Comparison of ENCODE assay signal across 22 cellular contexts in the genomic region with DNA sequence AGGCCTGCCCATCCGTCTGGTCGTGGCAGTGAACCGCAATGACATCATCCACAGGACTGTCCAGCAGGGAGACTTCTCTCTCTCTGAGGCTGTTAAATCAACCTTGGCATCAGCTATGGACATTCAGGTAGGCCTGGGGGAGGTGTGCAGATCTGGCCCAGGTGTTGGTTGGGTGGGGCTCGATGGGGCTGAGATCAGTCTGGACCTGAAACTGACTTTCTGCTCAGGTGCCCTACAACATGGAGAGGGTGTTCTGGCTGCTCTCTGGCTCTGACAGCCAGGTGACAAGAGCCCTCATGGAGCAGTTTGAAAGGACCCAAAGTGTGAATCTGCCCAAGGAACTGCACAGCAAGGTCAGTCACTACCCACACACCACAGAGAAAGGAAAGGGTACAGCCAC. TPM values are rescaled to one million over a fixed set of nuclear protein-coding genes. Genes with fewer than 3 reads are reported as not detected.
A peak's percentile ranks its signal among the peaks of the same experiment; 100 is the strongest.
DNase-seq lines count a peak whose midpoint lies in the region; ATAC-seq, FAIRE-seq and TF ChIP-seq lines count a peak whose summit lies in the region.
"Had no signal": no experiment of that assay in that cellular context is flagged by ENCODE, and none has a peak within 500 bp of the region (broad histone marks: within the 10 kb centered on the region; RNA-seq: fewer than 3 reads in every experiment).

No MANE protein-coding gene starts in this region.

- no peaks in the 10 kb centered on the region for H4K20me1 ChIP-seq in HepG2 (ENCODE audit: insufficient read depth, low read length)
- H4K20me1 ChIP-seq: BLaER1 treated with 17β-estradiol and CSF1 and Interleukin-3, amounts not matched to agents 10 nM and 100 nM had no signal

- H3K4me3 Mint-ChIP-seq in progenitor cell of endocrine pancreas (ENCODE audit: low read depth), result no peak overlapping the region
- H3K4me3 Mint-ChIP-seq: CD8-positive, alpha-beta T cell; H9 had no signal

- H2AFZ ChIP-seq in HepG2 (ENCODE audit: low read length), result no peak overlapping the region

- in situ Hi-C loops in HepG2 (cut with HindIII; ENCODE audit: extremely low pct_ligation_motif_present, low pct_unique_long_range_greater_than_20kb), result no loop called here

- no peak for TF ChIP-seq RAD21 in HepG2 (CRISPR knock-in tag; IDR thresholded peaks at IDR 0.05)

- DNase-seq in HepG2 (ENCODE audit: low spot score) (no peak), right lobe of liver (no peak), M059J (ENCODE audit: low read depth) (peak; percentile 6), bronchial epithelial cell (ENCODE audit: low read depth) (no peak), urothelium cell line (ENCODE audit: low spot score) (no peak), progenitor cell of endocrine pancreas (ENCODE audit: low spot score, unreplicated experiment) (no peak)
- DNase-seq in activated effector memory CD4-positive, alpha-beta T cell treated with anti-CD3 and anti-CD28 coated beads, Interleukin-2, amount 50 U/mL, for 16 hours, result no peak
- no peak for DNase-seq in activated CD4-positive, alpha-beta T cell treated with anti-CD3 and anti-CD28 coated beads for 4 hours
- DNase-seq: 8988T; CD8-positive, alpha-beta T cell; DMS 273 treated with DMSO at 0.1 percent for 48 hours; DMS53; DND-41; EL; H9 had no signal

- 67% methylated on average over 4 of the region's 4 CpGs for WGBS in HepG2 (ENCODE audit: low lambda C conversion rate)
- WGBS in right lobe of liver (ENCODE audit: insufficient coverage, low coverage, low lambda C conversion rate, missing lambda C conversion rate), result 89% methylated on average over 3 of the region's 4 CpGs

- peaks cover 3% of the 10 kb centered on the region for H3K36me3 Mint-ChIP-seq in progenitor cell of endocrine pancreas (ENCODE audit: insufficient read depth)
- H3K36me3 Mint-ChIP-seq: CD8-positive, alpha-beta T cell had no signal

- H3K4me1 ChIP-seq in HepG2 (ENCODE audit: insufficient read depth, low read length), result peaks cover 13% of the 10 kb centered on the region
- peaks cover 0 to 40% (median 13%) of the 10 kb centered on the region in 4 donors for H3K4me1 ChIP-seq in right lobe of liver

- no peak overlapping the region for H3K27ac Mint-ChIP-seq in progenitor cell of endocrine pancreas
- H3K27ac Mint-ChIP-seq: CD8-positive, alpha-beta T cell; H9 had no signal

- POLR2A ChIA-PET in HepG2 (lab: Yijun Ruan, JAX), result no interaction called here

- no peaks in the 10 kb centered on the region for H3K79me2 ChIP-seq in HepG2 (ENCODE audit: insufficient read depth, low read length)

- H3K27ac ChIP-seq in HepG2 (ENCODE audit: extremely low read length, insufficient read depth, low read length) (no peak overlapping the region), right lobe of liver (no peak overlapping the region)
- H3K27ac ChIP-seq: BLaER1 treated with 17β-estradiol and CSF1 and Interleukin-3, amounts not matched to agents 10 nM and 100 nM had no signal

- H3K4me1 Mint-ChIP-seq in progenitor cell of endocrine pancreas (ENCODE audit: low read depth), result no peaks in the 10 kb centered on the region

- H3K9ac ChIP-seq in HepG2 (ENCODE audit: insufficient read depth, low read depth, low read length), result no peak overlapping the region
- H3K9ac ChIP-seq: BLaER1 treated with 17β-estradiol and CSF1 and Interleukin-3, amounts not matched to agents 10 nM and 100 nM had no signal

- FAIRE-seq in HepG2 (lab: Jason Lieb, UNC), result no peak
- peak; percentile 50 for FAIRE-seq in bronchial epithelial cell (lab: Jason Lieb, UNC)
- FAIRE-seq in urothelium cell line (lab: Jason Lieb, UNC), result peak; percentile 23
- FAIRE-seq: GM19239, H1 had no signal

- no peak overlapping the region for H3K4me2 ChIP-seq in HepG2 (ENCODE audit: low read depth, low read length)

- no peak overlapping the region for H3K4me3 ChIP-seq in HepG2 (replicated peaks in 1 of 3; ENCODE audit: insufficient read depth in 1 of 3, low read depth in 2 of 3, low read length in 3 of 3)
- H3K4me3 ChIP-seq in right lobe of liver, result no peak overlapping the region
- no peak overlapping the region for H3K4me3 ChIP-seq in bronchial epithelial cell (ENCODE audit: low read depth, low read length)
- H3K4me3 ChIP-seq: BLaER1 treated with 17β-estradiol and CSF1 and Interleukin-3, amounts not matched to agents 10 nM and 100 nM; GM12878 had no signal

- intact Hi-C loops in HepG2 (cut with micrococcal nuclease; ENCODE audit: unreplicated experiment) (no loop called here), right lobe of liver (cut with DNase I) (loop anchor here in 1 of 2 donors (10.0 kb wide), 1 partner anchor 128 kb away; a partner anchor contains a TSS)

- TF ChIP-seq EP300 in HepG2 (IDR thresholded peaks at IDR 0.05; ENCODE audit: low read depth in 2 of 2, low read length in 2 of 2) (no peak), HepG2 (CRISPR knock-in tag; IDR thresholded peaks at IDR 0.05; ENCODE audit: borderline replicate concordance) (no peak)

- ATAC-seq in HepG2, result no peak
- ATAC-seq in right lobe of liver, result no peak
- ATAC-seq: CD8-positive, alpha-beta T cell; GM12878 had no signal

- CTCF ChIA-PET in HepG2 (lab: Yijun Ruan, JAX; ENCODE audit: low intra/inter-chr PET ratio, low total read pairs), result no interaction called here

- H3K9me3 ChIP-seq in HepG2 (ENCODE audit: low read length) (no peaks in the 10 kb centered on the region), right lobe of liver (no peaks in the 10 kb centered on the region)

- H3K27me3 Mint-ChIP-seq in progenitor cell of endocrine pancreas, result no peaks in the 10 kb centered on the region

- H3K9me3 Mint-ChIP-seq in progenitor cell of endocrine pancreas (ENCODE audit: low read depth), result no peaks in the 10 kb centered on the region
- H3K9me3 Mint-ChIP-seq: CD8-positive, alpha-beta T cell; H9 had no signal

- TF ChIP-seq CTCF in HepG2 (CRISPR knock-in tag; IDR thresholded peaks at IDR 0.05) (no peak), right lobe of liver (IDR thresholded peaks at IDR 0.05) (no peak), bronchial epithelial cell (IDR thresholded peaks at IDR 0.05; ENCODE audit: insufficient read depth, low read length, severe bottlenecking) (no peak), progenitor cell of endocrine pancreas (IDR thresholded peaks at IDR 0.05; ENCODE audit: unreplicated experiment) (no peak)

- TF ChIP-seq POLR2A in HepG2 (IDR thresholded peaks at IDR 0.05; ENCODE audit: insufficient read depth in 1 of 2, low read depth in 2 of 2, low read length in 2 of 2) (no peak), right lobe of liver (IDR thresholded peaks at IDR 0.05) (no peak)

- H3K27me3 ChIP-seq in HepG2 (ENCODE audit: control insufficient read depth in 1 of 2, insufficient read depth in 2 of 2, low read length in 2 of 2) (peaks cover 0 to 14% of the 10 kb centered on the region in 2 experiments; a peak in 1 of 5 replicates), right lobe of liver (no peaks in the 10 kb centered on the region), bronchial epithelial cell (ENCODE audit: control insufficient read depth, insufficient read depth, low read length) (no peaks in the 10 kb centered on the region)
- H3K27me3 ChIP-seq: BLaER1 treated with 17β-estradiol and CSF1 and Interleukin-3, amounts not matched to agents 10 nM and 100 nM had no signal

- no TSS peak for BruUV-seq in HepG2 (replicated peaks; lab: Mats Ljungman, UMichigan)

- no peaks in the 10 kb centered on the region for H3K36me3 ChIP-seq in HepG2 (replicated peaks in 1 of 2; ENCODE audit: control insufficient read depth in 1 of 2, insufficient read depth in 2 of 2, low read length in 2 of 2)
- peaks cover 0 to 14% (median 0%) of the 10 kb centered on the region in 4 donors for H3K36me3 ChIP-seq in right lobe of liver
- H3K36me3 ChIP-seq in bronchial epithelial cell (ENCODE audit: control insufficient read depth, insufficient read depth, low read length), result no peaks in the 10 kb centered on the region
- H3K36me3 ChIP-seq: BLaER1 treated with 17β-estradiol and CSF1 and Interleukin-3, amounts not matched to agents 10 nM and 100 nM had no signal

RNA-seq across cellular contexts. Expression of a gene that starts 12.6 kb away (rescaled TPM):
- total RNA-seq in HepG2 (2016; rRNA removed; fragmentation: Illumina TruSeq; extraction: Trizol), result not detected in 2 replicates
- not detected in 2 replicates for total RNA-seq in HepG2 (2016; cell fraction: cytosol; rRNA removed; fragmentation: Illumina TruSeq; extraction: Trizol; ENCODE audit: low read depth)
- not detected in 2 replicates for total RNA-seq in HepG2 (2016; cell fraction: insoluble cytoplasmic fraction; rRNA removed; fragmentation: Illumina TruSeq; extraction: Trizol)
- total RNA-seq in HepG2 (2016; cell fraction: membrane; rRNA removed; fragmentation: Illumina TruSeq; extraction: Trizol), result not detected in 2 replicates
- total RNA-seq in HepG2 (2016; cell fraction: nucleus; rRNA removed; fragmentation: Illumina TruSeq; extraction: Trizol), result not detected in 2 replicates
- not detected in 2 replicates for polyA plus RNA-seq in HepG2 (2011; rRNA removed)
- polyA plus RNA-seq in HepG2 (2011; cell fraction: cytosol; rRNA removed), result not detected in 2 replicates
- polyA plus RNA-seq in HepG2 (2011; cell fraction: nucleus; rRNA removed), result not detected in 2 replicates
- not detected in 2 replicates for polyA plus RNA-seq in HepG2 (2012)
- polyA plus RNA-seq in HepG2 (2016; cell fraction: cytosol; fragmentation: Illumina TruSeq; extraction: Trizol; ENCODE audit: low read depth), result not detected in 2 replicates
- polyA plus RNA-seq in HepG2 (2016; cell fraction: insoluble cytoplasmic fraction; fragmentation: Illumina TruSeq; extraction: Trizol; ENCODE audit: low read depth), result not detected in 2 replicates
- polyA plus RNA-seq in HepG2 (2016; cell fraction: membrane; fragmentation: Illumina TruSeq; extraction: Trizol; ENCODE audit: low read depth), result not detected in 2 replicates
- not detected in 2 replicates for polyA plus RNA-seq in HepG2 (2016; cell fraction: nucleus; fragmentation: Illumina TruSeq; extraction: Trizol; ENCODE audit: insufficient read depth, low read depth)
- not detected in 2 replicates for polyA minus RNA-seq in HepG2 (2011; rRNA and poly(A)+ RNA removed; ENCODE audit: low replicate concordance)
- polyA minus RNA-seq in HepG2 (2011; cell fraction: cytosol; rRNA and poly(A)+ RNA removed), result not detected in 2 replicates
- not detected in 2 replicates for polyA minus RNA-seq in HepG2 (2011; cell fraction: nucleus; rRNA and poly(A)+ RNA removed)
- total RNA-seq in right lobe of liver, result 10 to 100 TPM; 21.2 to 69.9 (median 29.7) TPM
- total RNA-seq in M059J (2014; rRNA removed; shearing (Covaris generic)), result not detected in 2 replicates
- total RNA-seq in bronchial epithelial cell, result 2.4 and 8.1 TPM in 2 replicates
- total RNA-seq in progenitor cell of endocrine pancreas, result 13.1 and 14.6 TPM in 2 replicates
- total RNA-seq: A673, G401 had no signal
- polyA plus RNA-seq: GM12878 had no signal

RNA-seq across cellular contexts. Expression of a gene that starts 54.9 kb away (rescaled TPM):
- total RNA-seq in HepG2 (2016; rRNA removed; fragmentation: Illumina TruSeq; extraction: Trizol), result 644 and 930 TPM in 2 replicates
- total RNA-seq in HepG2 (2016; cell fraction: cytosol; rRNA removed; fragmentation: Illumina TruSeq; extraction: Trizol; ENCODE audit: low read depth), result 281 and 361 TPM in 2 replicates
- 658 and 997 TPM in 2 replicates for total RNA-seq in HepG2 (2016; cell fraction: insoluble cytoplasmic fraction; rRNA removed; fragmentation: Illumina TruSeq; extraction: Trizol)
- total RNA-seq in HepG2 (2016; cell fraction: membrane; rRNA removed; fragmentation: Illumina TruSeq; extraction: Trizol), result 241 and 301 TPM in 2 replicates
- 195 and 218 TPM in 2 replicates for total RNA-seq in HepG2 (2016; cell fraction: nucleus; rRNA removed; fragmentation: Illumina TruSeq; extraction: Trizol)
- polyA plus RNA-seq in HepG2 (2011; rRNA removed), result 1,478 and 1,608 TPM in 2 replicates
- polyA plus RNA-seq in HepG2 (2011; cell fraction: cytosol; rRNA removed), result 1,357 and 2,069 TPM in 2 replicates
- polyA plus RNA-seq in HepG2 (2011; cell fraction: nucleus; rRNA removed), result 273 and 414 TPM in 2 replicates
- 2,038 and 4,995 TPM in 2 replicates for polyA plus RNA-seq in HepG2 (2012)
- polyA plus RNA-seq in HepG2 (2016; cell fraction: cytosol; fragmentation: Illumina TruSeq; extraction: Trizol; ENCODE audit: low read depth), result 515 and 788 TPM in 2 replicates
- 1,913 and 2,232 TPM in 2 replicates for polyA plus RNA-seq in HepG2 (2016; cell fraction: insoluble cytoplasmic fraction; fragmentation: Illumina TruSeq; extraction: Trizol; ENCODE audit: low read depth)
- 370 and 531 TPM in 2 replicates for polyA plus RNA-seq in HepG2 (2016; cell fraction: membrane; fragmentation: Illumina TruSeq; extraction: Trizol; ENCODE audit: low read depth)
- polyA plus RNA-seq in HepG2 (2016; cell fraction: nucleus; fragmentation: Illumina TruSeq; extraction: Trizol; ENCODE audit: insufficient read depth, low read depth), result 669 and 685 TPM in 2 replicates
- polyA minus RNA-seq in HepG2 (2011; rRNA and poly(A)+ RNA removed; ENCODE audit: low replicate concordance), result 148 TPM in 1 of 2 replicates, not detected in the other
- 423 and 495 TPM in 2 replicates for polyA minus RNA-seq in HepG2 (2011; cell fraction: cytosol; rRNA and poly(A)+ RNA removed)
- 182 and 351 TPM in 2 replicates for polyA minus RNA-seq in HepG2 (2011; cell fraction: nucleus; rRNA and poly(A)+ RNA removed)
- total RNA-seq in right lobe of liver, result 1,000 to 10,000 TPM in 3 of 6 experiments, 100 to 1,000 TPM in 3; 326 to 1,933 (median 908) TPM
- total RNA-seq in M059J (2014; rRNA removed; shearing (Covaris generic)), result not detected in 2 replicates
- total RNA-seq in bronchial epithelial cell, result not detected in 2 replicates
- 4.5 and 6.6 TPM in 2 replicates for total RNA-seq in progenitor cell of endocrine pancreas
- total RNA-seq: A673; CD8-positive, alpha-beta T cell; G401; GM12878; H1; H9 had no signal
- polyA plus RNA-seq: AG04450, GM12878 had no signal

Comparison
In these comparisons a context has a peak if more than half of its experiments do, and no peak if none do; other contexts are left out.
1. RNA of a gene that starts 54.9 kb away (total RNA-seq): 326 to 1,933 TPM in right lobe of liver and 195 to 997 TPM in HepG2; 4.5 to 6.6 TPM in progenitor cell of endocrine pancreas, not detected in M059J and not detected in bronchial epithelial cell; every median in the first group is over 10 times any median in the second.